ENCODE assay signal across 8 cellular contexts in genomic region chr22:28741758-28742561, GRCh38. TPM values are rescaled to one million over a fixed set of nuclear protein-coding genes. Genes with fewer than 3 reads are reported as not detected.
DNase-seq lines count a peak whose midpoint lies in the region; ATAC-seq lines count a peak whose summit lies in the region.

Gene CHEK2, minus strand, starts transcription at chr22:28741820. Its CDS starts 7,099 bp downstream, at chr22:28734721.
Gene HSCB, plus strand, starts transcription at chr22:28742039. Its CDS starts 57 bp downstream, at chr22:28742096.

- peak within 1 kb of the TSS; percentile 93 for H3K4me2 ChIP-seq in BLaER1

- peak within 1 kb of the TSS; percentile 93 for H3K4me3 ChIP-seq in BLaER1

- peaks cover 34% of the 10 kb centered on the region for H3K4me1 ChIP-seq in BLaER1

- no peaks in the 10 kb centered on the region for H3K27me3 ChIP-seq in BLaER1

- peak; percentile 89 for DNase-seq in NCI-H526 treated with DMSO at 0.1 percent for 48 hours (lab: John Stamatoyannopoulos, UW)
- peak; percentile 99 for DNase-seq in activated CD4-positive, alpha-beta T cell treated with anti-CD3 and anti-CD28 coated beads, Interleukin-2, amount 10 ng/mL, durations not matched to agents 7 days and 5 days
- DNase-seq in cortex of kidney (lab: John Stamatoyannopoulos, UW) = peak; percentile 25
- peak; percentile 97 to 99 for DNase-seq in left colon
- DNase-seq in stimulated activated CD4-positive, alpha-beta T cell treated with anti-CD3 and anti-CD28 coated beads, Interleukin-1b, Interleukin-23, amount 100 ng/mL, for 48 hours = peak; percentile 99

- peak within 1 kb of the TSS; percentile 81 for H3K4me3 Mint-ChIP-seq in activated CD4-positive, alpha-beta T cell treated with anti-CD3 and anti-CD28 coated beads, Interleukin-2, amount 10 ng/mL, durations not matched to agents 7 days and 5 days

- H3K27me3 Mint-ChIP-seq in activated CD4-positive, alpha-beta T cell treated with anti-CD3 and anti-CD28 coated beads, Interleukin-2, amount 10 ng/mL, durations not matched to agents 7 days and 5 days = no peaks in the 10 kb centered on the region

- H3K36me3 ChIP-seq in BLaER1 = peaks cover 58% of the 10 kb centered on the region

- POLR2A ChIA-PET in activated CD4-positive, alpha-beta T cell treated with anti-CD3 and anti-CD28 coated beads, Interleukin-2, amount 10 ng/mL, durations not matched to agents 7 days and 5 days (lab: Charles Lee) = interaction anchor here (1.0 kb wide), 1 partner anchor 59 kb away, joined by 5 read pairs; no protein-coding TSS in a partner anchor

- intact Hi-C loops in left colon (cut with DNase I, micrococcal nuclease) = no loop called here

- peak within 1 kb of the TSS; percentile 86 for H3K9ac ChIP-seq in BLaER1

- no peaks in the 10 kb centered on the region for H3K9me3 ChIP-seq in BLaER1

- H3K4me1 Mint-ChIP-seq in activated CD4-positive, alpha-beta T cell treated with anti-CD3 and anti-CD28 coated beads, Interleukin-2, amount 10 ng/mL, durations not matched to agents 7 days and 5 days = peaks cover 54% of the 10 kb centered on the region

- peak within 1 kb of the TSS; percentile 81 for H3K27ac ChIP-seq in BLaER1

- ATAC-seq in GM19324 (IDR thresholded peaks at IDR 0.05; ENCODE audit: low FRiP score, unreplicated experiment) (peak; percentile 94), HG03469 (IDR thresholded peaks at IDR 0.05; ENCODE audit: unreplicated experiment) (peak; percentile 88), left colon (peak; percentile 94)

- H3K27ac Mint-ChIP-seq in activated CD4-positive, alpha-beta T cell treated with anti-CD3 and anti-CD28 coated beads, Interleukin-2, amount 10 ng/mL, durations not matched to agents 7 days and 5 days = peak within 1 kb of the TSS; percentile 93

- H4K20me1 ChIP-seq in BLaER1 = peaks cover 14% of the 10 kb centered on the region; the same call in 1 of the 2 replicates

- no peaks in the 10 kb centered on the region for H3K9me3 Mint-ChIP-seq in activated CD4-positive, alpha-beta T cell treated with anti-CD3 and anti-CD28 coated beads, Interleukin-2, amount 10 ng/mL, durations not matched to agents 7 days and 5 days

- CTCF ChIA-PET in activated CD4-positive, alpha-beta T cell treated with anti-CD3 and anti-CD28 coated beads, Interleukin-2, amount 10 ng/mL, durations not matched to agents 7 days and 5 days (lab: Charles Lee) = interaction anchor here (0.7 to 1.8 kb wide), 2 partner anchors 27 to 61 kb away, joined by 3 to 4 read pairs; no protein-coding TSS in a partner anchor

- H3K36me3 Mint-ChIP-seq in activated CD4-positive, alpha-beta T cell treated with anti-CD3 and anti-CD28 coated beads, Interleukin-2, amount 10 ng/mL, durations not matched to agents 7 days and 5 days (ENCODE audit: low read depth) = peaks cover 18% of the 10 kb centered on the region

RNA-seq across cellular contexts. Expression of gene CHEK2, which starts in this region (rescaled TPM):
- 10 to 100 TPM; 50.8 to 57.6 TPM for total RNA-seq in activated CD4-positive, alpha-beta T cell treated with anti-CD3 and anti-CD28 coated beads, Interleukin-2, amount 10 ng/mL, durations not matched to agents 7 days and 5 days
- total RNA-seq in left colon = 10 to 100 TPM in 1 of 2 donors, 1 to 10 TPM in 1; 9.0 to 16.0 TPM

RNA-seq across cellular contexts. Expression of gene HSCB, which starts in this region (rescaled TPM):
- 10 to 100 TPM in 1 of 2 experiments, 1 to 10 TPM in 1; 8.9 to 10.6 TPM for total RNA-seq in activated CD4-positive, alpha-beta T cell treated with anti-CD3 and anti-CD28 coated beads, Interleukin-2, amount 10 ng/mL, durations not matched to agents 7 days and 5 days
- total RNA-seq in left colon = 10 to 100 TPM; 10.9 to 12.8 TPM

Comparison
In these comparisons a context has a peak if more than half of its experiments do, and no peak if none do; other contexts are left out.
1. Peak in every context shown above with its lines: DNase-seq, ATAC-seq, H3K4me3 ChIP-seq and H3K27ac ChIP-seq.
2. DNase-seq: peak in every context shown above with its lines; median percentile 99 in activated CD4-positive, alpha-beta T cell treated with anti-CD3 and anti-CD28 coated beads, Interleukin-2, amount 10 ng/mL, durations not matched to agents 7 days and 5 days; 99 in stimulated activated CD4-positive, alpha-beta T cell treated with anti-CD3 and anti-CD28 coated beads, Interleukin-1b, Interleukin-23, amount 100 ng/mL, for 48 hours; 98 in left colon; 89 in NCI-H526 treated with DMSO at 0.1 percent for 48 hours; 25 in cortex of kidney.